Comparison of ENCODE assay signal across 8 cellular contexts in the genomic region with DNA sequence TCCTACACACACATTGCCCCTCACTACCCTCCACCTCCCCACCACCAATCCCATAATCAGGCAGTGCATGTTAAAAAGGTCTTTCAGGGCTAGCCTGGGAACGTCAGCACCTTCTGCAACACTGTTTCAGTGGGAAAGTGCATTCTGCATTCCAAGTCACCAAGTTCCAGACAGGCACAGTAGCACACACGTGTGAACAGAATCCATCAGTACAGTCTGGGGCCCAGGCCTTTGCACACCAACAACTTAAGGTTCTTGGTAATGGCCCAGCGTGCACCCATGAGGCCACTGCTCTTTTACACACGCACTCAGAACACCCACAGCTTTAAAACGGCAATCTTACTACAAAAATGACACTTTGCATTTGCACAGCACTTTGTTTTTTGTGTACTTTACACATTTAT.
DNase-seq lines count a peak whose midpoint lies in the region; ATAC-seq and TF ChIP-seq lines count a peak whose summit lies in the region.

No MANE protein-coding gene starts in this region.

- H3K79me2 ChIP-seq in KMS-11 (ENCODE audit: insufficient read depth, low read depth), result peaks cover 61% of the 10 kb centered on the region

- H3K4me2 ChIP-seq in KMS-11, result peak overlapping the region; percentile 86

- peaks cover 56% of the 10 kb centered on the region for H3K4me1 ChIP-seq in KMS-11 (ENCODE audit: low read depth, poor library complexity, severe bottlenecking)
- peaks cover 69 to 70% of the 10 kb centered on the region in 2 donors for H3K4me1 ChIP-seq in mucosa of rectum (ENCODE audit: control insufficient read depth in 2 of 2, insufficient read depth in 2 of 2, low read length in 2 of 2)

- H3K27me3 ChIP-seq in KMS-11 (ENCODE audit: insufficient read depth, low read depth) (no peaks in the 10 kb centered on the region), mucosa of rectum (ENCODE audit: control insufficient read depth in 2 of 2, insufficient read depth in 2 of 2, low read length in 2 of 2) (no peaks in the 10 kb centered on the region)

- no peaks in the 10 kb centered on the region for H3K9me3 ChIP-seq in mucosa of rectum (ENCODE audit: control insufficient read depth in 2 of 2, low read length in 2 of 2)

- H3K27ac ChIP-seq in KMS-11, result peak overlapping the region; percentile 98; the same call in 1 of the 2 replicates
- peak overlapping the region; percentile 99 for H3K27ac ChIP-seq in mucosa of rectum (ENCODE audit: low read depth in 2 of 2, low read length in 2 of 2)

- H3K9ac ChIP-seq in KMS-11, result peak overlapping the region; percentile 98; the same call in 1 of the 2 replicates
- peak overlapping the region; percentile 93 to 98 for H3K9ac ChIP-seq in mucosa of rectum (ENCODE audit: low read depth in 1 of 2, low read length in 2 of 2)

- peak overlapping the region; percentile 73 for H3K4me3 ChIP-seq in AG04449 (ENCODE audit: low read depth, low read length)
- peak overlapping the region; percentile 18 for H3K4me3 ChIP-seq in KMS-11 (IDR thresholded peaks at IDR 0.05; ENCODE audit: insufficient read depth, low read depth, low read length)
- peak overlapping the region; percentile 83 to 99 for H3K4me3 ChIP-seq in cardiac fibroblast (replicated peaks in 1 of 2; ENCODE audit: low read depth in 2 of 2, low read length in 2 of 2)
- peak overlapping the region; percentile 95 to 96 for H3K4me3 ChIP-seq in mucosa of rectum (ENCODE audit: low read length in 2 of 2)

- no peak for DNase-seq in AG04449 (ENCODE audit: low read depth, low spot score)
- peak in 1 of 2 donors; percentile 48 for DNase-seq in cardiac fibroblast (ENCODE audit: low read depth in 2 of 2)
- DNase-seq in DMS79 (lab: John Stamatoyannopoulos, UW), result no peak
- DNase-seq in HPDE6-E6E7 (ENCODE audit: extremely low spot score), result no peak
- no peak for DNase-seq in activated CD4-positive, CD25-positive, alpha-beta regulatory T cell treated with anti-CD3 and anti-CD28 coated beads, Interleukin-2, amount 50 U/mL, for 72 hours

- H2AFZ ChIP-seq in KMS-11 (ENCODE audit: low read depth), result no peak overlapping the region

- no peak for ATAC-seq in HG03457 (IDR thresholded peaks at IDR 0.05; ENCODE audit: unreplicated experiment)

- POLR2A ChIA-PET in AG04449 (lab: Yijun Ruan, JAX), result interaction anchor here (0.8 to 6.1 kb wide), 10 partner anchors 13 to 124 kb away, joined by 3 to 40 read pairs (median 12); no protein-coding TSS in a partner anchor

- no peaks in the 10 kb centered on the region; the same call in 1 of the 2 replicates for H3K36me3 ChIP-seq in KMS-11 (ENCODE audit: insufficient read depth)
- peaks cover 7 to 10% of the 10 kb centered on the region in 2 donors for H3K36me3 ChIP-seq in mucosa of rectum (ENCODE audit: control insufficient read depth in 2 of 2, insufficient read depth in 2 of 2, low read length in 2 of 2)

- H4K20me1 ChIP-seq in KMS-11 (ENCODE audit: insufficient read depth), result peaks cover 3% of the 10 kb centered on the region; the same call in 1 of the 2 replicates

- CTCF ChIA-PET in AG04449 (lab: Yijun Ruan, JAX), result interaction anchor here (0.6 to 4.6 kb wide), 2 partner anchors 36 to 47 kb away, joined by 3 to 20 read pairs; no protein-coding TSS in a partner anchor

- TF ChIP-seq CTCF in AG04449 (IDR thresholded peaks at IDR 0.05; ENCODE audit: insufficient read depth, low read length, missing control alignments), result no peak
- TF ChIP-seq CTCF in KMS-11 (conservative IDR thresholded peaks at IDR 0.05; ENCODE audit: low read depth, low read length), result no peak
- TF ChIP-seq CTCF in cardiac fibroblast (IDR thresholded peaks at IDR 0.05; ENCODE audit: low read depth, low read length), result no peak

Comparison
In these comparisons a context has a peak if more than half of its experiments do, and no peak if none do; other contexts are left out.
1. H3K4me3 ChIP-seq: peak in every context shown above with its lines; median percentile 96 in mucosa of rectum; 91 in cardiac fibroblast; 73 in AG04449; 18 in KMS-11.